In the genomic region with DNA sequence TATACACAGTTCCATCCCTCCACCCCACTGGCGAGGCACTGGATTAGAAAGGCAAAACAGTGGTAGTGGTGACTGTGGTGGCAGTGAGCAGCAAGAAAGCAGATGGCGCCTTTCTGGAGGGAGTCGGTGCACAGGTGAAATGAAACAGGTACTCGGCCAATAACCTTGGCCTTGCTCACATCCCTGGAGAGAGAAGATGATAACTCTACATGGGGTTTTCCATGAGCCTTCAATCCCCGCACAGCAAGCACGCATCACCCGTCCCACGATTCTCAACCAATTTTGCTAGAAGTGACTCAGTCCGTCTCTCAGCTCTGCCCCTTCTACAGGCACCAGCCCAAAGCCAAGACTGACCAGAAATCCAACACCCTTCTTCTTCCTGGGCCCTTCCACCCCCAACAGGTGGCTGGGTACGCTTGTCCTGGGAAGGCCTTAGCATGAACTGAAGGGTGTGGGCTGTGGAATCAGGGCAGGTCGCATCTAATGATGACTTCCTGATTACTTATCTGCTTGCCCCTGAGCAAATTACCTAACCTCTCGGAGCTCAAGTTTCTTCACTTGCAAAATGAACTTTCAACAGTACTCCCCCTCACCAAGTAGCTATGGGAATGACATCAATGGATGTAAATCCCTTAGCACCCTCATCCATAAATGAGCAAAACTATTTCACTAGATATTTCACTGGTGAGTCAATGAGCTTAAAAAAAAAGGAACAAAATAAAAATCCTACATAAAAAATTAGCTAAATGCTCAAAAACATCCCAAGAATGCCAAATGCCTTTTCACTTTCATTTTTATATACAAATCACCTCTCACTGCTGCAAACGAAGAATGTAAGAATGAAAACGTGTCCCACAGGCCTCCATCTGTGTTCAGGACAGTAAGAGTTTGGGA, we compare ENCODE assay signal across 8 cellular contexts. TPM values are rescaled to one million over a fixed set of nuclear protein-coding genes. Genes with fewer than 3 reads are reported as not detected.
DNase-seq lines count a peak whose midpoint lies in the region; ATAC-seq and TF ChIP-seq lines count a peak whose summit lies in the region.

No MANE protein-coding gene starts in this region.

- H3K9ac ChIP-seq in mucosa of rectum (ENCODE audit: low read depth in 1 of 2, low read length in 2 of 2): no peak overlapping the region

- H3K27ac Mint-ChIP-seq in CD14-positive monocyte: peak overlapping the region; percentile 31 to 91 (median 79)

- H3K36me3 Mint-ChIP-seq in CD14-positive monocyte: peaks cover 31 to 50% of the 10 kb centered on the region in 2 donors

- no peak for DNase-seq in CD14-positive monocyte (ENCODE audit: low spot score)
- peak; percentile 68 for DNase-seq in amniotic stem cell (lab: John Stamatoyannopoulos, UW)
- no peak for DNase-seq in hypothalamus (lab: John Stamatoyannopoulos, UW)
- DNase-seq in NCI-H1694 treated with DMSO at 0.1 percent for 48 hours (lab: John Stamatoyannopoulos, UW): no peak
- DNase-seq in NCI-H1417 treated with DMSO at 0.1 percent for 48 hours (lab: John Stamatoyannopoulos, UW): no peak

- H3K27me3 Mint-ChIP-seq in CD14-positive monocyte (ENCODE audit: low read depth in 3 of 3): peaks cover 0 to 3% (median 0%) of the 10 kb centered on the region in 3 donors

- H3K9me3 Mint-ChIP-seq in CD14-positive monocyte: peaks cover 0 to 2% (median 0%) of the 10 kb centered on the region in 7 donors

- H3K9me3 ChIP-seq in KOPT-K1 (ENCODE audit: insufficient read depth, low read length, poor library complexity, severe bottlenecking) (no peaks in the 10 kb centered on the region), mucosa of rectum (ENCODE audit: control insufficient read depth in 2 of 2, low read length in 2 of 2) (no peaks in the 10 kb centered on the region)

- peaks cover 63% of the 10 kb centered on the region for H3K4me1 Mint-ChIP-seq in CD14-positive monocyte

- ATAC-seq in GM21390 (IDR thresholded peaks at IDR 0.05; ENCODE audit: unreplicated experiment): peak; percentile 23

- intact Hi-C loops in CD14-positive monocyte (cut with micrococcal nuclease): no loop called here

- peaks cover 11% of the 10 kb centered on the region in 2 donors for H3K4me1 ChIP-seq in mucosa of rectum (ENCODE audit: control insufficient read depth in 2 of 2, insufficient read depth in 2 of 2, low read length in 2 of 2)

- H3K27ac ChIP-seq in KOPT-K1 (ENCODE audit: low read depth, low read length, poor library complexity, severe bottlenecking) (peak overlapping the region; percentile 59), mucosa of rectum (ENCODE audit: low read depth in 2 of 2, low read length in 2 of 2) (peak overlapping the region; percentile 19 to 41)

- H3K4me3 ChIP-seq in mucosa of rectum (ENCODE audit: low read length in 2 of 2): peak overlapping the region in 1 of 2 donors; percentile 45

- H3K27me3 ChIP-seq in mucosa of rectum (ENCODE audit: control insufficient read depth in 2 of 2, insufficient read depth in 2 of 2, low read length in 2 of 2): no peaks in the 10 kb centered on the region

- H3K4me3 Mint-ChIP-seq in CD14-positive monocyte: peak overlapping the region in 1 of 2 donors; percentile 29

- peaks cover 62% of the 10 kb centered on the region for H3K36me3 ChIP-seq in KOPT-K1 (ENCODE audit: insufficient read depth, low read length)
- no peaks in the 10 kb centered on the region for H3K36me3 ChIP-seq in mucosa of rectum (ENCODE audit: control insufficient read depth in 2 of 2, insufficient read depth in 2 of 2, low read length in 2 of 2)

- TF ChIP-seq CTCF in CD14-positive monocyte (IDR thresholded peaks at IDR 0.05): no peak

RNA-seq across cellular contexts. Expression of a gene that starts 18.0 kb away (rescaled TPM):
- polyA plus RNA-seq in CD14-positive monocyte: 10 to 100 TPM; 35.7 to 38.3 TPM
